Comparison of ENCODE assay signal across 1 cellular context in the genomic region with DNA sequence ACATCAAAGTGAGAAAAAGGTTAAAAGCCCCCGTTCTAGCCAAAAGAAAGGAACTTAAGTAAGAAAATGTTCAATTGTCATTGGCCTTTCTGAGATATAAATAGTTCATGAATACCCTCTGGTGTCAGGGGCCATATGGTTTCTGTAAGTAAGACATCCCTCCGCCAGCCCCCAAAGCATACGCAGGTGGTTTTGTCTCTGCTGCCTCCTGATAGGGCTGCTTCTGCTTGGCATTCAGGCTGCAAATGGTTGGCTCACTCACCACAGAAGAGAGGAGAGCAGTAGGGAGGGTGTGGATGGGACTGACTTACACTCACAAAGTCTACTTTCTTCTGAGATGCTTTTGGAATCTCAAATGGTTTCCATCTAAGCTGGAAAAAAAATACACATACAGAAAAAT.
TF ChIP-seq lines count a peak whose summit lies in the region.

No MANE protein-coding gene starts in this region.

TF ChIP-seq in GM23338, 12 proteins besides CTCF, POLR2A, EP300 and RAD21 (continued from another document):
- TF ChIP-seq ZNF462 (CRISPR knock-in tag; IDR thresholded peaks at IDR 0.05) = no peak
TF ChIP-seq in GM23338: peak in this region for 0.
